In the genomic region with DNA sequence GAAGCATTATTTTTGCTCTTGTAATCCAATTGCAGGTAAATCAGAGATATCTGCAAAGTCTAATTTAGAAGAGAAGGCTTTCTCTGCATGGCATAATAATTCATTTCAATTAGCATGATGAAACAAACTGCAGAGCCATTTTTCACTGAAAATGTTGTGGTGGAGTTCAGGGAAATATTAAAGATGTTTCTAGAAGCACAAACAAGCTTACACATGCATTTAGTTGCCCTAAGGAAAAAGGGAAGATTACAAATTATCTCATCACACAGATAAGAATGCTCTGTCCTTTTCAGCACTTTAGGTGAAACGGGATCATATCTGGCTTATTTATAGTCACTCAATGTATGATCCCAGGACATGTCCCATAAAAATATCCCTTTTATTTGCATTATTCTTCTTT, we compare ENCODE assay signal across 22 cellular contexts.
"Had no signal": no experiment of that assay in that cellular context is flagged by ENCODE, and none has a peak within 500 bp of the region (broad histone marks: within the 10 kb centered on the region; RNA-seq: fewer than 3 reads in every experiment).

No MANE protein-coding gene starts in this region.

- DNase-seq: kidney; left colon; left lung; lower lobe of right lung; mesendoderm; naive B cell; natural killer cell; ovary; right lobe of liver; stimulated activated CD4-positive, alpha-beta T cell treated with anti-CD3 and anti-CD28 coated beads, Interleukin-12 subunit alpha, Interleukin-12 subunit beta, amount 100 ng/mL, for 4 hours; stimulated activated CD4-positive, alpha-beta T cell treated with anti-CD3 and anti-CD28 coated beads, Interleukin-15, amount 100 ng/mL, for 24 hours; stimulated activated CD4-positive, alpha-beta T cell treated with anti-CD3 and anti-CD28 coated beads, Interleukin-2, amount 100 ng/mL, for 24 hours; stimulated activated CD4-positive, alpha-beta T cell treated with anti-CD3 and anti-CD28 coated beads, Interleukin-4, amount 100 ng/mL, for 1 hour; stimulated activated naive B cell treated with anti-CD40 and anti-IgM and Interleukin-4, amounts not matched to agents 10 μg/mL and 1 μg/mL and 100 μg/mL, for 72 hours; stimulated activated naive CD8-positive, alpha-beta T cell treated with anti-CD3 and anti-CD28 coated beads, Interleukin-15, Interleukin-2, amounts not matched to agents 100 U/mL and 50 U/mL, for 24 hours; stomach; testis; thyroid gland; transverse colon; upper lobe of right lung had no signal

- H2AFZ ChIP-seq: hepatocyte had no signal

- H3K27me3 ChIP-seq: hepatocyte, left lung, ovary, right atrium auricular region, right lobe of liver, stomach, testis, thyroid gland, transverse colon, upper lobe of right lung had no signal

- H3K9me3 ChIP-seq: left lung, lower lobe of right lung, ovary, right atrium auricular region, right lobe of liver, stomach, testis, thyroid gland, transverse colon, upper lobe of right lung had no signal

- H3K79me2 ChIP-seq: hepatocyte had no signal

- H3K4me1 ChIP-seq: lower lobe of right lung, right lobe of liver, thyroid gland, upper lobe of right lung had no signal

- ATAC-seq: left colon; left lung; lower lobe of right lung; natural killer cell; right lobe of liver; stimulated activated naive B cell treated with anti-CD40 and anti-IgM and Interleukin-4, amounts not matched to agents 10 μg/mL and 1 μg/mL and 100 μg/mL, for 72 hours; stimulated activated naive CD8-positive, alpha-beta T cell treated with anti-CD3 and anti-CD28 coated beads, Interleukin-15, Interleukin-2, amounts not matched to agents 100 U/mL and 50 U/mL, for 24 hours; upper lobe of right lung had no signal

- H3K4me3 ChIP-seq: hepatocyte, left lung, lower lobe of right lung, ovary, right atrium auricular region, right lobe of liver, stomach, testis, thyroid gland, transverse colon, upper lobe of right lung had no signal

- H3K4me2 ChIP-seq: hepatocyte had no signal

- H3K27ac ChIP-seq: hepatocyte, left lung, lower lobe of right lung, ovary, right atrium auricular region, right lobe of liver, stomach, testis, thyroid gland, transverse colon, upper lobe of right lung had no signal

- H3K36me3 ChIP-seq: left lung, lower lobe of right lung, ovary, right atrium auricular region, right lobe of liver, stomach, thyroid gland, transverse colon, upper lobe of right lung had no signal
